8 cellular contexts compared by ENCODE assay signal in the genomic region with DNA sequence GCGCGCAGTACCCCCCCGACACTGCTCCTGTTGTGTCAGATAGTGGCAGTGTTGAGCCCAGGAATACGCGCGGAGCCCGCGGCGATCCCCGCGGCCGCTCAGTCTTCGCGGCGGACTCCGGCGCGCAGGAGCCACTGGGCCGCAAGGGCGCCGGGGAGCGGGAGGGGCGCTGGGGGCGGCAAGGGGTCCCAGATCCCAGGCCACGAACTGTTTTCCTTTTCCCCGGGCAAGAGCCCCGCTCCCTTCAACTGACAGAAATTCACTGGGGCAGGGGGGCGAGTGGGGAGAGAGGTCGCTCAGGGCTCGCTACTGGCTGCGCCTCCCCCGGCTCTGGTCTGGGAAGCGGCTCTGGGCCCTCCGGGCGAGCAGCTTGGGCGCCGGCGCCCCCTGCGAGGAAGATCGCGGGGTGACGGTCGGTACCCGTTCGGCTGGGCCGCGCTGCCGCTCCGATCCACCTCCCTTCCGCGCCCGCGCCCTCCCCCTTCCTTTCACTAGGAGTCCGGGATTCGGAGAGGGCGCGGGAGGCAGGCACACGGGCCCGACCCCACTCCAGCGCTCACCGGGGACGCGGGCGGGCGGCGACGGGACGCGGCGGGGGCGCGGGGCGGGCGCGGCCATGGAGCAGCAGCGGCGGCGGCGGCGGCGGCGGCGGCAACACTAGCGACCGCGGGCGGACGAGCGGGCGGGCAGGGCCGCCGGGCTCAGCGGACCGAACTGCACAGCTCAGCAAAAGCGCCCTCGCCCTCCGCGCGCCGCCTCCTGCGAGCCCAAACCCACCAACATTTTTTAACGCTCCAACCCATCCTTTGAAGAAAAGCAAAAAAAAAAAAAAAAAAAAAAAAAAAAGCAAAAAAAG. TPM values are rescaled to one million over a fixed set of nuclear protein-coding genes. Genes with fewer than 3 reads are reported as not detected.
DNase-seq lines count a peak whose midpoint lies in the region; ATAC-seq and TF ChIP-seq lines count a peak whose summit lies in the region.

No MANE protein-coding gene starts in this region.

- no peak overlapping the region for H2BK20ac ChIP-seq in IMR-90 (ENCODE audit: low read depth, low read length)

- no peak overlapping the region for H3K56ac ChIP-seq in IMR-90 (ENCODE audit: extremely low read depth, insufficient read depth, low read length)

- no peaks in the 10 kb centered on the region for H3K9me1 ChIP-seq in IMR-90 (ENCODE audit: insufficient read depth, low read length)

- H3K23ac ChIP-seq in IMR-90 (ENCODE audit: low read depth, low read length), result no peak overlapping the region

- H2BK120ac ChIP-seq in IMR-90 (ENCODE audit: low read depth, low read length), result no peak overlapping the region

- TF ChIP-seq CTCF in IMR-90 (conservative IDR thresholded peaks at IDR 0.05; ENCODE audit: low read depth, low read length) (peak; percentile 72), fibroblast of the aortic adventitia (IDR thresholded peaks at IDR 0.05; ENCODE audit: insufficient read depth, low read length) (peak; percentile 59), nephron progenitor cell (IDR thresholded peaks at IDR 0.05) (peak; percentile 42), stomach (IDR thresholded peaks at IDR 0.05) (peak in 5 of 7 experiments; percentile 32 to 74 (median 47))

- peak; percentile 87 for ATAC-seq in GM21529 (IDR thresholded peaks at IDR 0.05; ENCODE audit: unreplicated experiment)
- peak; percentile 97 for ATAC-seq in IMR-90 (ENCODE audit: low read depth)

- POLR2A ChIA-PET in IMR-90 (lab: Charles Lee; ENCODE audit: unreplicated experiment), result no interaction called here

- H2AK9ac ChIP-seq in IMR-90 (replicated peaks; ENCODE audit: low read depth, low read length, poor library complexity), result no peak overlapping the region

- no peaks in the 10 kb centered on the region for H3K9me3 ChIP-seq in IMR-90 (ENCODE audit: control insufficient read depth, insufficient read depth, low read length)
- H3K9me3 ChIP-seq in stomach, result no peaks in the 10 kb centered on the region

- peak; percentile 64 for TF ChIP-seq RAD21 in IMR-90 (IDR thresholded peaks at IDR 0.05; ENCODE audit: low read length)

- intact Hi-C loops in IMR-90 (cut with micrococcal nuclease) (loop anchor here (1.0 to 10.0 kb wide), 6 partner anchors 216 to 1054 kb away; no protein-coding TSS in a partner anchor), stomach (cut with DNase I; ENCODE audit: low total_unique reads) (no loop called here)

- TF ChIP-seq EP300 in stomach (IDR thresholded peaks at IDR 0.05), result no peak

- no peaks in the 10 kb centered on the region for H3K36me3 ChIP-seq in IMR-90 (ENCODE audit: control insufficient read depth, insufficient read depth, low read length)
- no peaks in the 10 kb centered on the region for H3K36me3 ChIP-seq in stomach

- H2AK5ac ChIP-seq in IMR-90 (ENCODE audit: low read depth, low read length), result no peak overlapping the region

- H3K4me3 ChIP-seq in IMR-90 (ENCODE audit: insufficient read depth, low read depth, low read length) (peak overlapping the region; percentile 75), fibroblast of the aortic adventitia (ENCODE audit: low read depth, low read length) (peak overlapping the region; percentile 76), stomach (peak overlapping the region; percentile 82 to 89 (median 85))

- H3K4me1 Mint-ChIP-seq in nephron progenitor cell, result peaks cover 15% of the 10 kb centered on the region

- H3K27ac ChIP-seq in IMR-90 (ENCODE audit: insufficient read depth, low read length) (peak overlapping the region; percentile 87), stomach (peak overlapping the region; percentile 97 to 99 (median 98))

- H3K4ac ChIP-seq in IMR-90 (ENCODE audit: low read depth, low read length), result no peak overlapping the region

- no peaks in the 10 kb centered on the region for H3K27me3 Mint-ChIP-seq in nephron progenitor cell (ENCODE audit: low read depth, poor library complexity)

- dilution Hi-C loops in IMR-90 (cut with HindIII; ENCODE audit: low sequenced_read_pairs, unreplicated experiment), result no loop called here

- H2BK15ac ChIP-seq in IMR-90 (ENCODE audit: low read depth, low read length), result no peak overlapping the region

- no peaks in the 10 kb centered on the region for H3K36me3 Mint-ChIP-seq in nephron progenitor cell (ENCODE audit: low read depth)

- H3K14ac ChIP-seq in IMR-90 (replicated peaks; ENCODE audit: low read depth, low read length), result no peak overlapping the region

- CTCF ChIA-PET in IMR-90 (lab: Yijun Ruan, JAX), result interaction anchor here (0.6 to 1.0 kb wide), 3 partner anchors 10 to 705 kb away, joined by 3 to 7 read pairs (median 4); no protein-coding TSS in a partner anchor

- DNase-seq in DMS79 (lab: John Stamatoyannopoulos, UW) (peak; percentile 62), IMR-90 (peak; percentile 81), OCI-M1 (lab: John Stamatoyannopoulos, UW) (peak; percentile 77), fibroblast of the aortic adventitia (ENCODE audit: low read depth) (peak; percentile 86), nephron progenitor cell (peak; percentile 78), stomach (peak; percentile 88)
- peak; percentile 60 for DNase-seq in activated T-helper 9 cell treated with anti-CD3 and anti-CD28 coated beads, Interleukin-2, amount 50 U/mL, for 16 hours (ENCODE audit: low read depth)

- H3K4me1 ChIP-seq in IMR-90 (ENCODE audit: control insufficient read depth, insufficient read depth, low read length), result peaks cover 3% of the 10 kb centered on the region; the same call in 1 of the 2 replicates
- peaks cover 22 to 67% (median 41%) of the 10 kb centered on the region in 4 donors for H3K4me1 ChIP-seq in stomach

- H3K9ac ChIP-seq in IMR-90 (ENCODE audit: low read depth, low read length), result peak overlapping the region; percentile 87

- in situ Hi-C loops in IMR-90 (cut with MboI; ENCODE audit: low sequenced_read_pairs), result loop anchor here (10.0 kb wide), 1 partner anchor 536 kb away; no protein-coding TSS in a partner anchor

- no peak overlapping the region; the same call in 1 of the 2 replicates for H4K5ac ChIP-seq in IMR-90 (ENCODE audit: low read depth, low read length)

- no peak overlapping the region for H2BK5ac ChIP-seq in IMR-90 (ENCODE audit: low read depth, low read length, poor library complexity, severe bottlenecking)

- H3K9me3 Mint-ChIP-seq in nephron progenitor cell, result no peaks in the 10 kb centered on the region

- peak overlapping the region; percentile 80 for H3K4me2 ChIP-seq in IMR-90 (ENCODE audit: low read depth, low read length)

- no peak overlapping the region for H4K91ac ChIP-seq in IMR-90 (ENCODE audit: insufficient read depth, low read depth, low read length)

- H4K20me1 ChIP-seq in IMR-90 (ENCODE audit: insufficient read depth, low read length), result no peaks in the 10 kb centered on the region

- H4K8ac ChIP-seq in IMR-90 (ENCODE audit: low read depth in 2 of 2, low read length in 2 of 2), result peak overlapping the region in 1 of 2 experiments; percentile 33; a peak in 1 of 4 replicates

- TF ChIP-seq POLR2A in IMR-90 (IDR thresholded peaks at IDR 0.05; ENCODE audit: low read depth, low read length) (peak; percentile 29; the same call in 1 of the 2 replicates), stomach (IDR thresholded peaks at IDR 0.05) (no peak)

- peak overlapping the region; percentile 89 for H2AFZ ChIP-seq in IMR-90 (replicated peaks; ENCODE audit: low read length, poor library complexity)

- no peak overlapping the region for H3K27ac Mint-ChIP-seq in nephron progenitor cell

- WGBS in IMR-90 (ENCODE audit: extremely low coverage in 2 of 2, insufficient read length in 1 of 2), 2 experiments, result 0% methylated on average over 9 of the region's 102 CpGs; no CpG with 5 or more reads in 1 of the 2 experiments
- 0 to 1% (median 0%) methylated on average over 53 to 102 of the region's 102 CpGs for WGBS in stomach, 5 donors

- no peaks in the 10 kb centered on the region for H3K79me1 ChIP-seq in IMR-90 (ENCODE audit: low read depth in 1 of 2, low read length in 2 of 2)

- H3K27me3 ChIP-seq in IMR-90 (ENCODE audit: control insufficient read depth, insufficient read depth, low read length) (peaks cover 21% of the 10 kb centered on the region), stomach (peaks cover 0 to 13% (median 0%) of the 10 kb centered on the region in 3 donors)

- BruUV-seq in IMR-90 (replicated peaks; lab: Mats Ljungman, UMichigan), result no TSS peak

- no peak overlapping the region for H3K4me3 Mint-ChIP-seq in nephron progenitor cell

- peak overlapping the region; percentile 63; the same call in 1 of the 2 replicates for H3K18ac ChIP-seq in IMR-90 (ENCODE audit: low read depth, low read length)

TF ChIP-seq in IMR-90, 13 proteins besides CTCF, POLR2A, EP300 and RAD21 (continues in another document):
- TF ChIP-seq MXI1 (IDR thresholded peaks at IDR 0.05; ENCODE audit: borderline replicate concordance, low read depth, low read length) (no peak), FOS (IDR thresholded peaks at IDR 0.05; ENCODE audit: low read depth, low read length) (no peak), MAZ (IDR thresholded peaks at IDR 0.05; ENCODE audit: borderline replicate concordance, low read depth, low read length) (peak; percentile 26; the same call in 1 of the 2 replicates), RCOR1 (IDR thresholded peaks at IDR 0.05; ENCODE audit: insufficient replicate concordance, low read length) (no peak), SMC3 (IDR thresholded peaks at IDR 0.05; ENCODE audit: low read depth, low read length) (peak; percentile 42), RFX5 (IDR thresholded peaks at IDR 0.05; ENCODE audit: low read depth, low read length) (no peak)
- TF ChIP-seq, protein P1, sequence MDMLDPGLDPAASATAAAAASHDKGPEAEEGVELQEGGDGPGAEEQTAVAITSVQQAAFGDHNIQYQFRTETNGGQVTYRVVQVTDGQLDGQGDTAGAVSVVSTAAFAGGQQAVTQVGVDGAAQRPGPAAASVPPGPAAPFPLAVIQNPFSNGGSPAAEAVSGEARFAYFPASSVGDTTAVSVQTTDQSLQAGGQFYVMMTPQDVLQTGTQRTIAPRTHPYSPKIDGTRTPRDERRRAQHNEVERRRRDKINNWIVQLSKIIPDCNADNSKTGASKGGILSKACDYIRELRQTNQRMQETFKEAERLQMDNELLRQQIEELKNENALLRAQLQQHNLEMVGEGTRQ (IDR thresholded peaks at IDR 0.05; ENCODE audit: low read depth, low read length), result no peak

RNA-seq across cellular contexts. Expression of a gene that starts 1.4 kb away (rescaled TPM):
- total RNA-seq in IMR-90 (2012; rRNA removed) (0.28 and 0.36 TPM in 2 replicates), fibroblast of the aortic adventitia (ENCODE audit: low replicate concordance) (10.5 and 15.0 TPM in 2 replicates), stomach (10 to 100 TPM; 15.1 to 66.5 (median 29.2) TPM)
- polyA plus RNA-seq in IMR-90 (2012; rRNA removed) (0.16 and 0.19 TPM in 2 replicates), stomach (1 to 10 TPM; 1.4 to 2.3 (median 2.0) TPM)
- polyA plus RNA-seq in IMR-90 (2012; cell fraction: cytosol; rRNA removed), result 0.02 and 0.09 TPM in 2 replicates
- polyA plus RNA-seq in IMR-90 (2012; cell fraction: nucleus; rRNA removed; ENCODE audit: low replicate concordance), result 0.09 and 0.28 TPM in 2 replicates

Comparison
In these comparisons a context has a peak if more than half of its experiments do, and no peak if none do; other contexts are left out.
1. Peak in every context shown above with its lines: DNase-seq, ATAC-seq, H3K4me3 ChIP-seq and H3K27ac ChIP-seq.